In genomic region chr9:81202292-81202691, GRCh38 we compare ENCODE assay signal across 23 cellular contexts.
"Had no signal": no experiment of that assay in that cellular context is flagged by ENCODE, and none has a peak within 500 bp of the region (broad histone marks: within the 10 kb centered on the region; RNA-seq: fewer than 3 reads in every experiment).

No MANE protein-coding gene starts in this region.

- H3K27me3 ChIP-seq: dorsolateral prefrontal cortex, esophagus muscularis mucosa, foreskin keratinocyte, gastroesophageal sphincter, heart left ventricle, hepatocyte, left lung had no signal

- H3K27ac ChIP-seq: coronary artery, dorsolateral prefrontal cortex, esophagus muscularis mucosa, foreskin keratinocyte, gastroesophageal sphincter, heart left ventricle, hepatocyte, left lung, lower lobe of right lung had no signal

- H3K36me3 ChIP-seq: esophagus muscularis mucosa, gastroesophageal sphincter, heart left ventricle, left lung, lower lobe of right lung had no signal

- H3K9me3 ChIP-seq: esophagus muscularis mucosa, gastroesophageal sphincter, left lung, lower lobe of right lung had no signal

- H3K4me3 ChIP-seq: coronary artery, dorsolateral prefrontal cortex, esophagus muscularis mucosa, gastroesophageal sphincter, heart left ventricle, hepatocyte, left lung, lower lobe of right lung had no signal

- ATAC-seq: foreskin keratinocyte; gastroesophageal sphincter; heart left ventricle; left cardiac atrium; left lung; left ventricle myocardium superior; lower lobe of right lung; naive thymus-derived CD4-positive, alpha-beta T cell had no signal

- H3K27me3 Mint-ChIP-seq: naive thymus-derived CD4-positive, alpha-beta T cell had no signal

- FAIRE-seq: colon, endothelial cell of umbilical vein, frontal cortex, keratinocyte had no signal

- H3K79me2 ChIP-seq: hepatocyte had no signal

- H3K4me1 ChIP-seq: foreskin keratinocyte, gastroesophageal sphincter, heart left ventricle, left lung, lower lobe of right lung had no signal

- H3K27ac Mint-ChIP-seq: immature natural killer cell; naive thymus-derived CD4-positive, alpha-beta T cell had no signal

- H3K4me1 Mint-ChIP-seq: immature natural killer cell; naive thymus-derived CD4-positive, alpha-beta T cell had no signal

- H3K4me3 Mint-ChIP-seq: immature natural killer cell; naive thymus-derived CD4-positive, alpha-beta T cell had no signal

- DNase-seq: dermis blood vessel endothelial cell; dorsolateral prefrontal cortex; effector CD4-positive, alpha-beta T cell; effector memory CD4-positive, alpha-beta T cell; foreskin keratinocyte; heart left ventricle; hypothalamus; immature natural killer cell; left cardiac atrium; left lung; left ventricle myocardium superior; lower lobe of right lung; mesendoderm; midbrain; naive thymus-derived CD4-positive, alpha-beta T cell had no signal

- H2AFZ ChIP-seq: hepatocyte had no signal

- H3K36me3 Mint-ChIP-seq: naive thymus-derived CD4-positive, alpha-beta T cell had no signal

- H3K4me2 ChIP-seq: hepatocyte had no signal
